Comparison of ENCODE assay signal across 20 cellular contexts in genomic region chr2:161976927-161977326, GRCh38.
DNase-seq lines count a peak whose midpoint lies in the region; ATAC-seq and TF ChIP-seq lines count a peak whose summit lies in the region.
"Had no signal": no experiment of that assay in that cellular context is flagged by ENCODE, and none has a peak within 500 bp of the region (broad histone marks: within the 10 kb centered on the region; RNA-seq: fewer than 3 reads in every experiment).

No MANE protein-coding gene starts in this region.

- peak overlapping the region; percentile 77 for H3K27ac Mint-ChIP-seq in activated CD4-positive, alpha-beta T cell treated with anti-CD3 and anti-CD28 coated beads, Interleukin-2, amount 10 ng/mL, durations not matched to agents 24 days and 14 days
- no peak overlapping the region for H3K27ac Mint-ChIP-seq in activated CD4-positive, alpha-beta T cell treated with anti-CD3 and anti-CD28 coated beads for 36 hours
- H3K27ac Mint-ChIP-seq in activated T-helper 17 cell treated with anti-CD3 and anti-CD28 coated beads, Interleukin-2, amount 50 U/mL, for 72 hours: peak overlapping the region; percentile 95
- H3K27ac Mint-ChIP-seq in stimulated activated naive B cell treated with anti-CD40 and anti-IgM and Interleukin-4, amounts not matched to agents 10 μg/mL and 1 μg/mL and 100 μg/mL, for 72 hours: no peak overlapping the region
- H3K27ac Mint-ChIP-seq: B cell; CD4-positive, CD25-positive, alpha-beta regulatory T cell had no signal

- H3K9ac ChIP-seq in smooth muscle cell (ENCODE audit: low read depth): no peak overlapping the region

- no peak overlapping the region for H3K4me3 ChIP-seq in smooth muscle cell

- H2AFZ ChIP-seq in smooth muscle cell (ENCODE audit: low read depth): no peak overlapping the region

- H3K4me2 ChIP-seq in smooth muscle cell: peak overlapping the region; percentile 61

- no peaks in the 10 kb centered on the region for H3F3A ChIP-seq in smooth muscle cell (ENCODE audit: low read depth)

- H3K36me3 ChIP-seq in KOPT-K1 (ENCODE audit: insufficient read depth, low read length): no peaks in the 10 kb centered on the region
- H3K36me3 ChIP-seq in smooth muscle cell (ENCODE audit: low read depth): no peaks in the 10 kb centered on the region

- CTCF ChIA-PET in activated CD4-positive, alpha-beta T cell treated with anti-CD3 and anti-CD28 coated beads for 36 hours (lab: Charles Lee): no interaction called here

- H3K27ac ChIP-seq in KOPT-K1 (ENCODE audit: low read depth, low read length, poor library complexity, severe bottlenecking): peak overlapping the region; percentile 98
- H3K27ac ChIP-seq in smooth muscle cell (ENCODE audit: low read depth): peak overlapping the region; percentile 32

- peaks cover 21% of the 10 kb centered on the region for H3K9me3 Mint-ChIP-seq in activated CD4-positive, alpha-beta T cell treated with anti-CD3 and anti-CD28 coated beads, Interleukin-2, amount 10 ng/mL, durations not matched to agents 24 days and 14 days
- no peaks in the 10 kb centered on the region for H3K9me3 Mint-ChIP-seq in activated CD4-positive, alpha-beta T cell treated with anti-CD3 and anti-CD28 coated beads for 36 hours (ENCODE audit: low read depth)
- peaks cover 5% of the 10 kb centered on the region for H3K9me3 Mint-ChIP-seq in activated T-helper 17 cell treated with anti-CD3 and anti-CD28 coated beads, Interleukin-2, amount 50 U/mL, for 72 hours
- peaks cover 0 to 2% of the 10 kb centered on the region in 2 donors for H3K9me3 Mint-ChIP-seq in stimulated activated naive B cell treated with anti-CD40 and anti-IgM and Interleukin-4, amounts not matched to agents 10 μg/mL and 1 μg/mL and 100 μg/mL, for 72 hours

- no peak for ATAC-seq in activated CD4-positive, alpha-beta T cell treated with anti-CD3 and anti-CD28 coated beads for 36 hours
- peak; percentile 46 for ATAC-seq in activated T-helper 17 cell treated with anti-CD3 and anti-CD28 coated beads, Interleukin-2, amount 50 U/mL, for 72 hours (replicated peaks)
- no peak for ATAC-seq in HG02870 (IDR thresholded peaks at IDR 0.05; ENCODE audit: unreplicated experiment)
- ATAC-seq in stimulated activated naive B cell treated with anti-CD40 and anti-IgM and Interleukin-4, amounts not matched to agents 10 μg/mL and 1 μg/mL and 100 μg/mL, for 72 hours (replicated peaks): no peak
- no peak for ATAC-seq in omental fat pad (ENCODE audit: low FRiP score)

- no peaks in the 10 kb centered on the region for H3K4me1 ChIP-seq in smooth muscle cell (ENCODE audit: low read depth)

- intact Hi-C loops in activated CD4-positive, alpha-beta T cell treated with anti-CD3 and anti-CD28 coated beads, Interleukin-2, amount 10 ng/mL, durations not matched to agents 24 days and 14 days (cut with micrococcal nuclease): no loop called here
- intact Hi-C loops in activated CD4-positive, alpha-beta T cell treated with anti-CD3 and anti-CD28 coated beads for 36 hours (cut with DNase I, micrococcal nuclease): no loop called here

- H3K27me3 ChIP-seq in smooth muscle cell (ENCODE audit: low read depth): no peaks in the 10 kb centered on the region

- H3K36me3 Mint-ChIP-seq in activated CD4-positive, alpha-beta T cell treated with anti-CD3 and anti-CD28 coated beads, Interleukin-2, amount 10 ng/mL, durations not matched to agents 24 days and 14 days (ENCODE audit: low read depth): peaks cover 33% of the 10 kb centered on the region
- H3K36me3 Mint-ChIP-seq in activated CD4-positive, alpha-beta T cell treated with anti-CD3 and anti-CD28 coated beads for 36 hours (ENCODE audit: low read depth): no peaks in the 10 kb centered on the region
- peaks cover 6% of the 10 kb centered on the region for H3K36me3 Mint-ChIP-seq in activated T-helper 17 cell treated with anti-CD3 and anti-CD28 coated beads, Interleukin-2, amount 50 U/mL, for 72 hours (ENCODE audit: low read depth)
- no peaks in the 10 kb centered on the region for H3K36me3 Mint-ChIP-seq in stimulated activated naive B cell treated with anti-CD40 and anti-IgM and Interleukin-4, amounts not matched to agents 10 μg/mL and 1 μg/mL and 100 μg/mL, for 72 hours
- H3K36me3 Mint-ChIP-seq: CD4-positive, CD25-positive, alpha-beta regulatory T cell had no signal

- no peaks in the 10 kb centered on the region for H3K79me2 ChIP-seq in smooth muscle cell (ENCODE audit: low read depth)

- peaks cover 61% of the 10 kb centered on the region for H3K4me1 Mint-ChIP-seq in activated CD4-positive, alpha-beta T cell treated with anti-CD3 and anti-CD28 coated beads, Interleukin-2, amount 10 ng/mL, durations not matched to agents 24 days and 14 days
- peaks cover 44% of the 10 kb centered on the region for H3K4me1 Mint-ChIP-seq in activated CD4-positive, alpha-beta T cell treated with anti-CD3 and anti-CD28 coated beads for 36 hours
- H3K4me1 Mint-ChIP-seq in activated T-helper 17 cell treated with anti-CD3 and anti-CD28 coated beads, Interleukin-2, amount 50 U/mL, for 72 hours: peaks cover 44% of the 10 kb centered on the region
- H3K4me1 Mint-ChIP-seq in stimulated activated naive B cell treated with anti-CD40 and anti-IgM and Interleukin-4, amounts not matched to agents 10 μg/mL and 1 μg/mL and 100 μg/mL, for 72 hours: no peaks in the 10 kb centered on the region
- H3K4me1 Mint-ChIP-seq: B cell had no signal

- TF ChIP-seq CTCF in smooth muscle cell (IDR thresholded peaks at IDR 0.05; ENCODE audit: borderline replicate concordance, insufficient read depth, poor library complexity, severe bottlenecking) (no peak), omental fat pad (IDR thresholded peaks at IDR 0.05) (no peak)

- peak; percentile 9 for DNase-seq in activated CD4-positive, alpha-beta T cell treated with anti-CD3 and anti-CD28 coated beads, Interleukin-2, amount 10 ng/mL, durations not matched to agents 24 days and 14 days
- DNase-seq in activated CD4-positive, alpha-beta T cell treated with anti-CD3 and anti-CD28 coated beads for 36 hours: no peak
- DNase-seq in smooth muscle cell (lab: John Stamatoyannopoulos, UW; ENCODE audit: unreplicated experiment) (no peak), omental fat pad (ENCODE audit: low spot score) (no peak)
- no peak for DNase-seq in stimulated activated naive B cell treated with anti-CD40 and anti-IgM and Interleukin-4, amounts not matched to agents 10 μg/mL and 1 μg/mL and 100 μg/mL, for 72 hours
- DNase-seq: CD4-positive, CD25-positive, alpha-beta regulatory T cell; COR-L47; DMS 273 treated with DMSO at 0.1 percent for 48 hours; H7; NCI-H1417 treated with DMSO at 0.1 percent for 48 hours; NCI-H187 treated with DMSO at 0.1 percent for 48 hours; NCI-H2227 treated with DMSO at 0.1 percent for 48 hours; NCI-H510A treated with DMSO at 0.1 percent for 48 hours; NCI-H774; OCI-M1; SHP77 treated with DMSO at 0.1 percent for 48 hours had no signal

- POLR2A ChIA-PET in activated CD4-positive, alpha-beta T cell treated with anti-CD3 and anti-CD28 coated beads for 36 hours (lab: Charles Lee): no interaction called here

- H4K20me1 ChIP-seq in smooth muscle cell (ENCODE audit: low read depth): no peaks in the 10 kb centered on the region

- peak overlapping the region; percentile 11 for H3K4me3 Mint-ChIP-seq in activated CD4-positive, alpha-beta T cell treated with anti-CD3 and anti-CD28 coated beads, Interleukin-2, amount 10 ng/mL, durations not matched to agents 24 days and 14 days
- H3K4me3 Mint-ChIP-seq in activated CD4-positive, alpha-beta T cell treated with anti-CD3 and anti-CD28 coated beads for 36 hours: no peak overlapping the region
- peak overlapping the region; percentile 71 for H3K4me3 Mint-ChIP-seq in activated T-helper 17 cell treated with anti-CD3 and anti-CD28 coated beads, Interleukin-2, amount 50 U/mL, for 72 hours
- H3K4me3 Mint-ChIP-seq in stimulated activated naive B cell treated with anti-CD40 and anti-IgM and Interleukin-4, amounts not matched to agents 10 μg/mL and 1 μg/mL and 100 μg/mL, for 72 hours: no peak overlapping the region
- H3K4me3 Mint-ChIP-seq: B cell; CD4-positive, CD25-positive, alpha-beta regulatory T cell had no signal

- no peaks in the 10 kb centered on the region for H3K9me3 ChIP-seq in KOPT-K1 (ENCODE audit: insufficient read depth, low read length, poor library complexity, severe bottlenecking)
- no peaks in the 10 kb centered on the region for H3K9me3 ChIP-seq in smooth muscle cell (replicated peaks; ENCODE audit: low read depth)

- no peaks in the 10 kb centered on the region for H3K27me3 Mint-ChIP-seq in activated CD4-positive, alpha-beta T cell treated with anti-CD3 and anti-CD28 coated beads, Interleukin-2, amount 10 ng/mL, durations not matched to agents 24 days and 14 days
- peaks cover 3% of the 10 kb centered on the region for H3K27me3 Mint-ChIP-seq in activated CD4-positive, alpha-beta T cell treated with anti-CD3 and anti-CD28 coated beads for 36 hours
- no peaks in the 10 kb centered on the region for H3K27me3 Mint-ChIP-seq in activated T-helper 17 cell treated with anti-CD3 and anti-CD28 coated beads, Interleukin-2, amount 50 U/mL, for 72 hours
- peaks cover 0 to 13% of the 10 kb centered on the region in 2 donors for H3K27me3 Mint-ChIP-seq in stimulated activated naive B cell treated with anti-CD40 and anti-IgM and Interleukin-4, amounts not matched to agents 10 μg/mL and 1 μg/mL and 100 μg/mL, for 72 hours
- H3K27me3 Mint-ChIP-seq: B cell; CD4-positive, CD25-positive, alpha-beta regulatory T cell had no signal

Comparison
In these comparisons a context has a peak if more than half of its experiments do, and no peak if none do; other contexts are left out.
1. H3K27ac Mint-ChIP-seq: peak in activated CD4-positive, alpha-beta T cell treated with anti-CD3 and anti-CD28 coated beads, Interleukin-2, amount 10 ng/mL, durations not matched to agents 24 days and 14 days (single experiment) and activated T-helper 17 cell treated with anti-CD3 and anti-CD28 coated beads, Interleukin-2, amount 50 U/mL, for 72 hours (single experiment); none in activated CD4-positive, alpha-beta T cell treated with anti-CD3 and anti-CD28 coated beads for 36 hours (single experiment) and stimulated activated naive B cell treated with anti-CD40 and anti-IgM and Interleukin-4, amounts not matched to agents 10 μg/mL and 1 μg/mL and 100 μg/mL, for 72 hours (single experiment).
2. H3K4me3 Mint-ChIP-seq: peak in activated CD4-positive, alpha-beta T cell treated with anti-CD3 and anti-CD28 coated beads, Interleukin-2, amount 10 ng/mL, durations not matched to agents 24 days and 14 days (single experiment) and activated T-helper 17 cell treated with anti-CD3 and anti-CD28 coated beads, Interleukin-2, amount 50 U/mL, for 72 hours (single experiment); none in activated CD4-positive, alpha-beta T cell treated with anti-CD3 and anti-CD28 coated beads for 36 hours (single experiment) and stimulated activated naive B cell treated with anti-CD40 and anti-IgM and Interleukin-4, amounts not matched to agents 10 μg/mL and 1 μg/mL and 100 μg/mL, for 72 hours (0 of 2).